Comparison of ENCODE assay signal across 8 cellular contexts in the genomic region with DNA sequence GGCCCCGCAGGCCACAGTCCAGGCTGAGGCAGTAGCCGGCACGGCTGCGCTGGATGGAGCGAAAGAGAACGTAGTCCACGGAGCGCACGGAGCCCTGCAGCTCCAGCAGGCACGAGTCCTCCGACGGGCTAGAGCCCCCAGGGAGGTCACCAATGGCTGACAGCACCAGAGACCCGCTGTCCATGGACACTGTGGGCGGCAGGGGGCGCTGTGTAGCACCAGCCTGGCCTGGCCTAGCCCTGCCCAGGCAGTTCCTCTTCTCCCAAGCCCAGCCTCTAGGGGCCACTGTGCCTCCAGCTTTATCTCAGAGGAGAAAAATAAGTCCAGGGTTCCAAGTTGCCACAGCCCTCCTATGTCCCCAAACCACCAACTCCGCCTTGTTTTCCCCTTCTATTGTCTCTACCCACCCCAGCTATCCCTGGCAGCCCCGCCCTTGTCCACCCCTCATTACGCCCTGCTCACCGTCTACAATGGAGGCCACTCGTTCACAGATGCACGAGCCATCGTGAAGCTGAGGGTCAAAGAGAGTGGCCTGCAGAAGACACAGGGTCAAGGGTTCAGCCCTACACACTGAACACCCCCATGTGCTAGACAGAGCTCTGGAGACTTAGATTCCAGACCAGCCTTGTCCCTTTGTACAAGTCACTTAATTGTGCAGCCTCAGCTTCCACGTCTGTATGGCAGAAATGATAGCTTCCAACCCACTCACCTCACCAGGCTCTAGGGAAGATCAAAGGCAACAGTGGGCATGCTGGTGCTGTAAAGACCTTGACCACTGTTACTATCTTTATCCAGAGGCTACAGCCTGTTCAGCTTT. TPM values are rescaled to one million over a fixed set of nuclear protein-coding genes. Genes with fewer than 3 reads are reported as not detected.
DNase-seq lines count a peak whose midpoint lies in the region; ATAC-seq, FAIRE-seq and TF ChIP-seq lines count a peak whose summit lies in the region.

No MANE protein-coding gene starts in this region.

- peaks cover 11 to 19% of the 10 kb centered on the region in 2 experiments for H3K36me3 ChIP-seq in keratinocyte (ENCODE audit: control insufficient read depth in 2 of 2, extremely low read depth in 1 of 2, insufficient read depth in 2 of 2, low read length in 2 of 2)

- ATAC-seq in GM18907 (IDR thresholded peaks at IDR 0.05; ENCODE audit: unreplicated experiment) (peak; percentile 80), HG03159 (IDR thresholded peaks at IDR 0.05; ENCODE audit: unreplicated experiment) (peak; percentile 81), activated B cell treated with CpG ODN at 0.5 μM for 24 hours (ENCODE audit: low read depth) (peak; percentile 96)

- H3K36me3 Mint-ChIP-seq in activated B cell treated with CpG ODN at 0.5 μM for 24 hours (ENCODE audit: low read depth), result peaks cover 2% of the 10 kb centered on the region

- no peak overlapping the region for H3K4me2 ChIP-seq in keratinocyte (ENCODE audit: control insufficient read depth, extremely low read depth, insufficient read depth, low read depth, low read length)

- no peaks in the 10 kb centered on the region for H3K9me1 ChIP-seq in keratinocyte (ENCODE audit: control insufficient read depth, extremely low read depth, insufficient read depth, low read length)

- intact Hi-C loops in activated B cell treated with CpG ODN at 0.5 μM for 24 hours (cut with micrococcal nuclease), result loop anchor here (1.0 to 10.0 kb wide), 5 partner anchors 57 to 804 kb away; a partner anchor contains a TSS

- peaks cover 29% of the 10 kb centered on the region for H3K4me1 Mint-ChIP-seq in activated B cell treated with CpG ODN at 0.5 μM for 24 hours

- H3K4me1 ChIP-seq in keratinocyte (ENCODE audit: control insufficient read depth, extremely low read depth, insufficient read depth, low read length), result peaks cover 13% of the 10 kb centered on the region

- H3K4me3 Mint-ChIP-seq in activated B cell treated with CpG ODN at 0.5 μM for 24 hours, result peak overlapping the region; percentile 73

- no peaks in the 10 kb centered on the region for H3K9me3 ChIP-seq in keratinocyte (ENCODE audit: control insufficient read depth, low read depth, low read length)

- no peak overlapping the region for H3K9ac ChIP-seq in keratinocyte (ENCODE audit: control insufficient read depth, extremely low read depth, insufficient read depth, low read length)

- peak; percentile 34 for FAIRE-seq in keratinocyte (lab: Jason Lieb, UNC)

- DNase-seq in AG09319 (ENCODE audit: extremely low read depth, low read depth), result peak; percentile 72
- peak; percentile 98 for DNase-seq in NCI-H345 (lab: John Stamatoyannopoulos, UW)
- DNase-seq in activated B cell treated with CpG ODN at 0.5 μM for 24 hours, result peak; percentile 95
- DNase-seq in caudate nucleus (lab: John Stamatoyannopoulos, UW), result peak in 60 of 61 donors; percentile 36 to 94 (median 80)
- peak; percentile 64 for DNase-seq in keratinocyte (ENCODE audit: low read depth, low spot score)
- DNase-seq in stimulated activated CD4-positive, alpha-beta T cell treated with anti-CD3 and anti-CD28 coated beads, Interleukin-15, amount 100 ng/mL, for 24 hours, result peak; percentile 98

- dilution Hi-C loops in keratinocyte (cut with MboI; ENCODE audit: extremely low pct_ligation_motif_present, low sequenced_read_pairs), result no loop called here

- CTCF ChIA-PET in activated B cell treated with CpG ODN at 0.5 μM for 24 hours (lab: Charles Lee), result interaction anchor here (0.6 to 4.0 kb wide), 33 partner anchors 10 to 478 kb away, joined by 3 to 79 read pairs (median 4); a partner anchor contains a TSS

- peaks cover 13% of the 10 kb centered on the region for H3K79me2 ChIP-seq in keratinocyte (ENCODE audit: control insufficient read depth, insufficient read depth, low read length)

- H3K27me3 Mint-ChIP-seq in activated B cell treated with CpG ODN at 0.5 μM for 24 hours, result no peaks in the 10 kb centered on the region

- H3K27ac ChIP-seq in caudate nucleus (ENCODE audit: low read depth, low read length) (peak overlapping the region; percentile 24), keratinocyte (ENCODE audit: control insufficient read depth, insufficient read depth, low read length) (no peak overlapping the region)

- no peaks in the 10 kb centered on the region for H3K27me3 ChIP-seq in keratinocyte (ENCODE audit: control insufficient read depth, extremely low read depth, insufficient read depth, low read length)

- no peak overlapping the region for H3K4me3 ChIP-seq in keratinocyte (ENCODE audit: control insufficient read depth in 2 of 3, extremely low read depth in 1 of 3, insufficient read depth in 2 of 3, low read depth in 1 of 3, low read length in 3 of 3)

- H2AFZ ChIP-seq in keratinocyte (ENCODE audit: control insufficient read depth, low read length), result no peak overlapping the region

- TF ChIP-seq CTCF in AG09319 (IDR thresholded peaks at IDR 0.05; ENCODE audit: low read depth, low read length), result peak; percentile 100
- TF ChIP-seq CTCF in activated B cell treated with CpG ODN at 0.5 μM for 24 hours (IDR thresholded peaks at IDR 0.05), result peak; percentile 84
- TF ChIP-seq CTCF in keratinocyte (optimal IDR thresholded peaks at IDR 0.05 in 1 of 3, IDR thresholded peaks at IDR 0.05 in 1 of 3, conservative IDR thresholded peaks at IDR 0.05 in 1 of 3; ENCODE audit: extremely low read depth in 1 of 3, insufficient read depth in 2 of 3, low read length in 3 of 3), result peak; percentile 99 to 100 (median 100)

- no peaks in the 10 kb centered on the region for H4K20me1 ChIP-seq in keratinocyte (ENCODE audit: control insufficient read depth, extremely low read depth, insufficient read depth, low read length)

- H3K9me3 Mint-ChIP-seq in activated B cell treated with CpG ODN at 0.5 μM for 24 hours, result no peaks in the 10 kb centered on the region

- H3K27ac Mint-ChIP-seq in activated B cell treated with CpG ODN at 0.5 μM for 24 hours, result peak overlapping the region; percentile 39

- POLR2A ChIA-PET in activated B cell treated with CpG ODN at 0.5 μM for 24 hours (lab: Charles Lee), result interaction anchor here (0.5 to 5.4 kb wide), 22 partner anchors 9 to 909 kb away, joined by 3 to 31 read pairs (median 5); a partner anchor contains a TSS

RNA-seq across cellular contexts. Expression of a gene that starts 4.4 kb away (rescaled TPM):
- 13.7 and 14.8 TPM in 2 replicates for total RNA-seq in activated B cell treated with CpG ODN at 0.5 μM for 24 hours
- 8.8 to 12.6 TPM (median 9.2 TPM) in 3 replicates for polyA plus RNA-seq in keratinocyte
- polyA plus RNA-seq in keratinocyte (2011; ENCODE audit: low read depth), result 5.9 TPM
- 13.5 and 25.2 TPM in 2 replicates for polyA plus RNA-seq in keratinocyte (2011; cell fraction: cytosol; rRNA removed)
- polyA plus RNA-seq in keratinocyte (2011; cell fraction: nucleus; rRNA removed), result 22.5 and 30.8 TPM in 2 replicates
- 26.2 and 38.0 TPM in 2 replicates for polyA plus RNA-seq in keratinocyte (2012; ENCODE audit: low replicate concordance)
- 7.4 to 47.3 TPM (median 8.8 TPM) in 3 replicates for polyA minus RNA-seq in keratinocyte
- 32.0 TPM for polyA minus RNA-seq in keratinocyte (2011; cell fraction: cytosol; rRNA and poly(A)+ RNA removed)
- 13.2 and 13.6 TPM in 2 replicates for polyA minus RNA-seq in keratinocyte (2011; cell fraction: nucleus; rRNA and poly(A)+ RNA removed)

RNA-seq across cellular contexts. Expression of a gene that starts 11.3 kb away (rescaled TPM):
- total RNA-seq in activated B cell treated with CpG ODN at 0.5 μM for 24 hours, result 71.8 and 78.6 TPM in 2 replicates
- 72.1 to 97.0 TPM (median 91.3 TPM) in 3 replicates for polyA plus RNA-seq in keratinocyte
- polyA plus RNA-seq in keratinocyte (2011; ENCODE audit: low read depth), result 18.7 TPM
- 70.0 and 83.7 TPM in 2 replicates for polyA plus RNA-seq in keratinocyte (2011; cell fraction: cytosol; rRNA removed)
- 104 and 111 TPM in 2 replicates for polyA plus RNA-seq in keratinocyte (2011; cell fraction: nucleus; rRNA removed)
- polyA plus RNA-seq in keratinocyte (2012; ENCODE audit: low replicate concordance), result 59.6 and 60.0 TPM in 2 replicates
- 66.3 to 139 TPM (median 80.7 TPM) in 3 replicates for polyA minus RNA-seq in keratinocyte
- polyA minus RNA-seq in keratinocyte (2011; cell fraction: cytosol; rRNA and poly(A)+ RNA removed), result 103 TPM
- 41.2 and 50.0 TPM in 2 replicates for polyA minus RNA-seq in keratinocyte (2011; cell fraction: nucleus; rRNA and poly(A)+ RNA removed)

RNA-seq across cellular contexts. Expression of a gene that starts 22.5 kb away (rescaled TPM):
- 109 and 112 TPM in 2 replicates for total RNA-seq in activated B cell treated with CpG ODN at 0.5 μM for 24 hours
- 42.1 to 45.3 TPM (median 43.1 TPM) in 3 replicates for polyA plus RNA-seq in keratinocyte
- 20.3 TPM for polyA plus RNA-seq in keratinocyte (2011; ENCODE audit: low read depth)
- 14.0 and 15.8 TPM in 2 replicates for polyA plus RNA-seq in keratinocyte (2011; cell fraction: cytosol; rRNA removed)
- polyA plus RNA-seq in keratinocyte (2011; cell fraction: nucleus; rRNA removed), result 141 and 160 TPM in 2 replicates
- polyA plus RNA-seq in keratinocyte (2012; ENCODE audit: low replicate concordance), result 23.4 and 26.4 TPM in 2 replicates
- polyA minus RNA-seq in keratinocyte, result 26.4 to 66.1 TPM (median 42.9 TPM) in 3 replicates
- polyA minus RNA-seq in keratinocyte (2011; cell fraction: cytosol; rRNA and poly(A)+ RNA removed), result 20.3 TPM
- 24.1 and 33.3 TPM in 2 replicates for polyA minus RNA-seq in keratinocyte (2011; cell fraction: nucleus; rRNA and poly(A)+ RNA removed)

RNA-seq across cellular contexts. Expression of a gene that starts 26.4 kb away (rescaled TPM):
- total RNA-seq in activated B cell treated with CpG ODN at 0.5 μM for 24 hours, result 2.7 TPM in 2 replicates
- polyA plus RNA-seq in keratinocyte, result 2.9 to 4.8 TPM (median 3.0 TPM) in 3 replicates
- polyA plus RNA-seq in keratinocyte (2011; ENCODE audit: low read depth), result 1.3 TPM
- polyA plus RNA-seq in keratinocyte (2011; cell fraction: cytosol; rRNA removed), result 1.4 and 1.5 TPM in 2 replicates
- 19.9 and 21.8 TPM in 2 replicates for polyA plus RNA-seq in keratinocyte (2011; cell fraction: nucleus; rRNA removed)
- polyA plus RNA-seq in keratinocyte (2012; ENCODE audit: low replicate concordance), result 1.2 and 1.9 TPM in 2 replicates
- polyA minus RNA-seq in keratinocyte, result 4.9 to 6.6 TPM (median 5.9 TPM) in 3 replicates
- polyA minus RNA-seq in keratinocyte (2011; cell fraction: cytosol; rRNA and poly(A)+ RNA removed), result 1.9 TPM
- polyA minus RNA-seq in keratinocyte (2011; cell fraction: nucleus; rRNA and poly(A)+ RNA removed), result 3.4 and 5.6 TPM in 2 replicates

RNA-seq across cellular contexts. Expression of a gene that starts 42.3 kb away (rescaled TPM):
- total RNA-seq in activated B cell treated with CpG ODN at 0.5 μM for 24 hours, result 36.7 and 38.2 TPM in 2 replicates
- 43.4 to 69.9 TPM (median 59.5 TPM) in 3 replicates for polyA plus RNA-seq in keratinocyte
- 3.8 TPM for polyA plus RNA-seq in keratinocyte (2011; ENCODE audit: low read depth)
- polyA plus RNA-seq in keratinocyte (2011; cell fraction: cytosol; rRNA removed), result 36.1 and 59.2 TPM in 2 replicates
- polyA plus RNA-seq in keratinocyte (2011; cell fraction: nucleus; rRNA removed), result 31.1 and 36.4 TPM in 2 replicates
- polyA plus RNA-seq in keratinocyte (2012; ENCODE audit: low replicate concordance), result 36.9 and 60.2 TPM in 2 replicates
- 34.7 to 71.9 TPM (median 51.0 TPM) in 3 replicates for polyA minus RNA-seq in keratinocyte
- 60.6 TPM for polyA minus RNA-seq in keratinocyte (2011; cell fraction: cytosol; rRNA and poly(A)+ RNA removed)
- polyA minus RNA-seq in keratinocyte (2011; cell fraction: nucleus; rRNA and poly(A)+ RNA removed), result 16.4 and 18.3 TPM in 2 replicates
